Comparison of ENCODE assay signal across 1 cellular context in genomic region chr16:24875466-24875865, GRCh38.
TF ChIP-seq lines count a peak whose summit lies in the region.

No MANE protein-coding gene starts in this region.

TF ChIP-seq in WTC11, 78 proteins besides CTCF, POLR2A, EP300 and RAD21 (continued from another document):
- TF ChIP-seq AR (CRISPR knock-in tag; IDR thresholded peaks at IDR 0.05) (no peak), ZNF232 (CRISPR knock-in tag; IDR thresholded peaks at IDR 0.05) (no peak), ZSCAN18 (CRISPR knock-in tag; IDR thresholded peaks at IDR 0.05) (no peak), MLX (CRISPR knock-in tag; IDR thresholded peaks at IDR 0.05) (no peak), RORB (CRISPR knock-in tag; IDR thresholded peaks at IDR 0.05) (no peak), ZNF396 (CRISPR knock-in tag; IDR thresholded peaks at IDR 0.05; ENCODE audit: borderline replicate concordance) (no peak), FOXP1 (CRISPR knock-in tag; IDR thresholded peaks at IDR 0.05; ENCODE audit: borderline replicate concordance) (no peak)
- TF ChIP-seq, protein P1, sequence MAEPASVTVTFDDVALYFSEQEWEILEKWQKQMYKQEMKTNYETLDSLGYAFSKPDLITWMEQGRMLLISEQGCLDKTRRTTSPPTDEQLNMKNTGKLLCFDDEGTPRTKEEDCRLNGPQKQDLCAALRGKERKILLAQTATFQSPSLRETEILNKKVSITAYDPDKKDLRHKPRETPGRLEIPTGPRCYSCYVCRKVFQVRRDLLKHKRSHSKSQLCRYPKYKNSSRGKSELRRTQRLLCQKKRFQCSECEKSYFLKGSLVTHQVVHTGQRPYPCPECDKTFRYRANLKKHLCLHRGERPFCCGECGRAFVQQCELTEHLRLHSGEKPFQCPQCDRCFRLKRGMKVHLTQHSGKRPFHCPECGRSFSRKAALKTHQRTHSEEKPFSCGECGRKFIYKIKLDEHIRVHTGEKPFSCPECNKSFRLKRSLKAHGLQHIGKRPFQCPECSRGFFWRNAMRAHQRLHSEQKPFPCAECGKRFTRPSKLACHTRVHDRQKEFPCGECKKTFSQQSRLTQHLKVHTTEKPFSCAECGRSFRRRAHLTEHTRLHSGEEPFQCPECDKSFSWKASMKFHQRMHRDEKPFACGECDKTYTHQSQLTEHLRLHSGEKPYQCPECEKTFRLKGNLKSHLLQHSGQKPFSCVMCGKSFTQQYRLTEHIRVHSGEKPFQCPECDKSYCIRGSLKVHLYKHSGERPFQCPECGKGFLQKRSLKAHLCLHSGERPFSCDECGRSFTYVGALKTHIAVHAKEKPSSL (CRISPR knock-in tag; conservative IDR thresholded peaks at IDR 0.05): no peak
- TF ChIP-seq, protein P2, sequence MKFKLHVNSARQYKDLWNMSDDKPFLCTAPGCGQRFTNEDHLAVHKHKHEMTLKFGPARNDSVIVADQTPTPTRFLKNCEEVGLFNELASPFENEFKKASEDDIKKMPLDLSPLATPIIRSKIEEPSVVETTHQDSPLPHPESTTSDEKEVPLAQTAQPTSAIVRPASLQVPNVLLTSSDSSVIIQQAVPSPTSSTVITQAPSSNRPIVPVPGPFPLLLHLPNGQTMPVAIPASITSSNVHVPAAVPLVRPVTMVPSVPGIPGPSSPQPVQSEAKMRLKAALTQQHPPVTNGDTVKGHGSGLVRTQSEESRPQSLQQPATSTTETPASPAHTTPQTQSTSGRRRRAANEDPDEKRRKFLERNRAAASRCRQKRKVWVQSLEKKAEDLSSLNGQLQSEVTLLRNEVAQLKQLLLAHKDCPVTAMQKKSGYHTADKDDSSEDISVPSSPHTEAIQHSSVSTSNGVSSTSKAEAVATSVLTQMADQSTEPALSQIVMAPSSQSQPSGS (CRISPR knock-in tag; IDR thresholded peaks at IDR 0.05; ENCODE audit: borderline replicate concordance, low read depth): no peak
- TF ChIP-seq, protein P3, sequence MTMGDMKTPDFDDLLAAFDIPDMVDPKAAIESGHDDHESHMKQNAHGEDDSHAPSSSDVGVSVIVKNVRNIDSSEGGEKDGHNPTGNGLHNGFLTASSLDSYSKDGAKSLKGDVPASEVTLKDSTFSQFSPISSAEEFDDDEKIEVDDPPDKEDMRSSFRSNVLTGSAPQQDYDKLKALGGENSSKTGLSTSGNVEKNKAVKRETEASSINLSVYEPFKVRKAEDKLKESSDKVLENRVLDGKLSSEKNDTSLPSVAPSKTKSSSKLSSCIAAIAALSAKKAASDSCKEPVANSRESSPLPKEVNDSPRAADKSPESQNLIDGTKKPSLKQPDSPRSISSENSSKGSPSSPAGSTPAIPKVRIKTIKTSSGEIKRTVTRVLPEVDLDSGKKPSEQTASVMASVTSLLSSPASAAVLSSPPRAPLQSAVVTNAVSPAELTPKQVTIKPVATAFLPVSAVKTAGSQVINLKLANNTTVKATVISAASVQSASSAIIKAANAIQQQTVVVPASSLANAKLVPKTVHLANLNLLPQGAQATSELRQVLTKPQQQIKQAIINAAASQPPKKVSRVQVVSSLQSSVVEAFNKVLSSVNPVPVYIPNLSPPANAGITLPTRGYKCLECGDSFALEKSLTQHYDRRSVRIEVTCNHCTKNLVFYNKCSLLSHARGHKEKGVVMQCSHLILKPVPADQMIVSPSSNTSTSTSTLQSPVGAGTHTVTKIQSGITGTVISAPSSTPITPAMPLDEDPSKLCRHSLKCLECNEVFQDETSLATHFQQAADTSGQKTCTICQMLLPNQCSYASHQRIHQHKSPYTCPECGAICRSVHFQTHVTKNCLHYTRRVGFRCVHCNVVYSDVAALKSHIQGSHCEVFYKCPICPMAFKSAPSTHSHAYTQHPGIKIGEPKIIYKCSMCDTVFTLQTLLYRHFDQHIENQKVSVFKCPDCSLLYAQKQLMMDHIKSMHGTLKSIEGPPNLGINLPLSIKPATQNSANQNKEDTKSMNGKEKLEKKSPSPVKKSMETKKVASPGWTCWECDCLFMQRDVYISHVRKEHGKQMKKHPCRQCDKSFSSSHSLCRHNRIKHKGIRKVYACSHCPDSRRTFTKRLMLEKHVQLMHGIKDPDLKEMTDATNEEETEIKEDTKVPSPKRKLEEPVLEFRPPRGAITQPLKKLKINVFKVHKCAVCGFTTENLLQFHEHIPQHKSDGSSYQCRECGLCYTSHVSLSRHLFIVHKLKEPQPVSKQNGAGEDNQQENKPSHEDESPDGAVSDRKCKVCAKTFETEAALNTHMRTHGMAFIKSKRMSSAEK (CRISPR knock-in tag; IDR thresholded peaks at IDR 0.05; ENCODE audit: borderline replicate concordance): no peak
